8 cellular contexts compared by ENCODE assay signal in genomic region chr12:132083731-132084641, GRCh38.
A peak's percentile ranks its signal among the peaks of the same experiment; 100 is the strongest.
DNase-seq lines count a peak whose midpoint lies in the region; ATAC-seq and TF ChIP-seq lines count a peak whose summit lies in the region.

No MANE protein-coding gene starts in this region.

- peak overlapping the region; percentile 80 for H3K4me3 ChIP-seq in AG10803 (ENCODE audit: low read length)

- no peak for TF ChIP-seq CTCF in AG10803 (conservative IDR thresholded peaks at IDR 0.05; ENCODE audit: low read length)

- DNase-seq in AG10803 (ENCODE audit: low read depth) (peak; percentile 83), NCI-H345 (lab: John Stamatoyannopoulos, UW) (peak; percentile 95), islet precursor cell (peak; percentile 98)
- peak; percentile 76 to 84 (median 77) for DNase-seq in activated CD4-positive, CD25-positive, alpha-beta regulatory T cell (lab: John Stamatoyannopoulos, UW)
- DNase-seq in central memory CD4-positive, alpha-beta T cell = peak; percentile 84
- peak; percentile 77 to 78 for DNase-seq in stimulated activated CD4-positive, alpha-beta T cell treated with anti-CD3 and anti-CD28 coated beads, Interleukin-12 subunit alpha, Interleukin-12 subunit beta, amount 100 ng/mL, for 24 hours (ENCODE audit: low read depth in 2 of 2)

- ATAC-seq in GM19035 (IDR thresholded peaks at IDR 0.05; ENCODE audit: unreplicated experiment) (peak; percentile 81), HG03280 (IDR thresholded peaks at IDR 0.05; ENCODE audit: unreplicated experiment) (peak; percentile 89)

Comparison
In these comparisons a context has a peak if more than half of its experiments do, and no peak if none do; other contexts are left out.
1. Peak in every context shown above with its lines: DNase-seq, ATAC-seq and H3K4me3 ChIP-seq.